9 cellular contexts compared by ENCODE assay signal in the genomic region with DNA sequence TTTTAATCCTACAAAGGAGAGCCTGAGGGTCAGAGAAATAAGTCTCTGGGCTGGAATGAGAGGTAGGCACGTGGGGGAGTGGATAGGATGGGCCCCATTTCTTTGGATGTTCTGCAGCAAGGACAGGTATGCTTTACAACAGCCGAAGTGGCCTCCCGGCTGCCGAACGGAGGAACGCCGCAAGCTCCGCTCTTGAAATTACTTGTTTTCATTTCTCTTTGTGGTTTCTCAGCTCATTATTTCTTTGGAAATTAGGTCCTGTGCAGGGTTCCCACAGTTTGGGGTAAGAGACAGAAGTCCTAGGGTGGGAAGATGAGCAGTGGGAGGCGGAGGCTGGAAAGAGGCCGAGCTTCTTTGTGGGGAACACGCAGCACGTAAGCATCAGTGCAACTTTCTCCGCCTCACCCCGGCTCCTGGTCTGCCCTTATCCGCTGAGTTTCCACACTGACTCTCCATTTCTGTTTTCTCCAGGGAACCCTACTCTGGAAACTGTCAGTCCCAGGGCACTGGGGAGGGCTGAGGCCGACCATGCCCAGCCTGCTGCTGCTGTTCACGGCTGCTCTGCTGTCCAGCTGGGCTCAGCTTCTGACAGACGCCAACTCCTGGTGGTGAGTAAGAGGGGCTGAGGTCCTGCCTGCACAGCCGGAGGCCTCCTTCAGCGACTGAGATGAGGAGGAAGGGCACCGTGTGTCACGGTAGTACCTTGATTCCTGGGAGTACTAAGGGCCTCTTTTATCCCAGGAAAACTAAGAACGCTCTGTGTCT. TPM values are rescaled to one million over a fixed set of nuclear protein-coding genes. Genes with fewer than 3 reads are reported as not detected.
DNase-seq lines count a peak whose midpoint lies in the region; ATAC-seq and TF ChIP-seq lines count a peak whose summit lies in the region.
"Had no signal": no experiment of that assay in that cellular context is flagged by ENCODE, and none has a peak within 500 bp of the region (broad histone marks: within the 10 kb centered on the region; RNA-seq: fewer than 3 reads in every experiment).

No MANE protein-coding gene starts in this region.

- H3K4me3 ChIP-seq in muscle layer of duodenum (ENCODE audit: low read depth in 1 of 2, low read length in 2 of 2): peak overlapping the region; percentile 48 to 72

- H3K9me3 ChIP-seq in muscle layer of duodenum (ENCODE audit: control insufficient read depth in 1 of 2, low read length in 2 of 2): no peaks in the 10 kb centered on the region

- no peaks in the 10 kb centered on the region for H3K9me3 Mint-ChIP-seq in stimulated activated naive CD8-positive, alpha-beta T cell treated with anti-CD3 and anti-CD28 coated beads, Interleukin-15, Interleukin-2, amounts not matched to agents 100 ng/mL and 50 ng/mL, for 24 hours
- H3K9me3 Mint-ChIP-seq in chondrocyte (ENCODE audit: low read depth): no peaks in the 10 kb centered on the region

- H3K27me3 ChIP-seq in muscle layer of duodenum (ENCODE audit: low read depth, low read length): peaks cover 6% of the 10 kb centered on the region

- no peak for ATAC-seq in stimulated activated naive CD8-positive, alpha-beta T cell treated with anti-CD3 and anti-CD28 coated beads, Interleukin-15, Interleukin-2, amounts not matched to agents 100 U/mL and 50 U/mL, for 24 hours
- ATAC-seq in GM19395 (IDR thresholded peaks at IDR 0.05; ENCODE audit: unreplicated experiment) (no peak), GM21717 (IDR thresholded peaks at IDR 0.05; ENCODE audit: unreplicated experiment) (no peak)

- H3K4me1 ChIP-seq in muscle layer of duodenum (ENCODE audit: control insufficient read depth in 1 of 2, insufficient read depth in 2 of 2, low read length in 2 of 2): peaks cover 0 to 23% of the 10 kb centered on the region in 2 donors

- H3K27ac ChIP-seq in muscle layer of duodenum (ENCODE audit: low read length): no peak overlapping the region

- H3K27ac Mint-ChIP-seq in stimulated activated naive CD8-positive, alpha-beta T cell treated with anti-CD3 and anti-CD28 coated beads, Interleukin-15, Interleukin-2, amounts not matched to agents 100 ng/mL and 50 ng/mL, for 24 hours: no peak overlapping the region
- peak overlapping the region; percentile 86 for H3K27ac Mint-ChIP-seq in chondrocyte (ENCODE audit: unreplicated experiment)

- H3K4me3 Mint-ChIP-seq in stimulated activated naive CD8-positive, alpha-beta T cell treated with anti-CD3 and anti-CD28 coated beads, Interleukin-15, Interleukin-2, amounts not matched to agents 100 ng/mL and 50 ng/mL, for 24 hours: peak overlapping the region; percentile 4
- peak overlapping the region; percentile 54 for H3K4me3 Mint-ChIP-seq in chondrocyte (ENCODE audit: unreplicated experiment)

- no peaks in the 10 kb centered on the region for H3K36me3 ChIP-seq in muscle layer of duodenum (ENCODE audit: control insufficient read depth in 1 of 2, insufficient read depth in 2 of 2, low read length in 2 of 2)

- peaks cover 66% of the 10 kb centered on the region for H3K27me3 Mint-ChIP-seq in stimulated activated naive CD8-positive, alpha-beta T cell treated with anti-CD3 and anti-CD28 coated beads, Interleukin-15, Interleukin-2, amounts not matched to agents 100 ng/mL and 50 ng/mL, for 24 hours
- no peaks in the 10 kb centered on the region for H3K27me3 Mint-ChIP-seq in chondrocyte (ENCODE audit: low read depth)

- H3K4me1 Mint-ChIP-seq in stimulated activated naive CD8-positive, alpha-beta T cell treated with anti-CD3 and anti-CD28 coated beads, Interleukin-15, Interleukin-2, amounts not matched to agents 100 ng/mL and 50 ng/mL, for 24 hours (ENCODE audit: low read depth): peaks cover 21% of the 10 kb centered on the region
- peaks cover 37% of the 10 kb centered on the region for H3K4me1 Mint-ChIP-seq in chondrocyte (ENCODE audit: low read depth)

- TF ChIP-seq CTCF in chondrocyte (IDR thresholded peaks at IDR 0.05): peak; percentile 42

- no peak for DNase-seq in stimulated activated naive CD8-positive, alpha-beta T cell treated with anti-CD3 and anti-CD28 coated beads, Interleukin-15, Interleukin-2, amounts not matched to agents 100 U/mL and 50 U/mL, for 24 hours
- DNase-seq in chondrocyte (ENCODE audit: low spot score) (no peak), CD1c-positive myeloid dendritic cell (ENCODE audit: extremely low spot score) (no peak), NCI-H2081 (lab: John Stamatoyannopoulos, UW) (no peak)
- DNase-seq: NCI-H2081 treated with DMSO at 0.1 percent for 48 hours had no signal

- H3K36me3 Mint-ChIP-seq in stimulated activated naive CD8-positive, alpha-beta T cell treated with anti-CD3 and anti-CD28 coated beads, Interleukin-15, Interleukin-2, amounts not matched to agents 100 ng/mL and 50 ng/mL, for 24 hours (ENCODE audit: low read depth): no peaks in the 10 kb centered on the region
- peaks cover under 1% of the 10 kb centered on the region for H3K36me3 Mint-ChIP-seq in chondrocyte (ENCODE audit: low read depth)

RNA-seq across cellular contexts. Expression of a gene that starts 2.0 kb away (rescaled TPM):
- total RNA-seq in chondrocyte: 68.0 to 160 TPM (median 74.4 TPM) in 3 replicates

RNA-seq across cellular contexts. Expression of a gene that starts 36.6 kb away (rescaled TPM):
- 6.1 to 6.4 TPM (median 6.3 TPM) in 3 replicates for total RNA-seq in chondrocyte

RNA-seq across cellular contexts. Expression of a gene that starts 59.9 kb away (rescaled TPM):
- 35.6 to 41.4 TPM (median 37.2 TPM) in 3 replicates for total RNA-seq in chondrocyte
